ENCODE assay signal across 22 cellular contexts in the genomic region with DNA sequence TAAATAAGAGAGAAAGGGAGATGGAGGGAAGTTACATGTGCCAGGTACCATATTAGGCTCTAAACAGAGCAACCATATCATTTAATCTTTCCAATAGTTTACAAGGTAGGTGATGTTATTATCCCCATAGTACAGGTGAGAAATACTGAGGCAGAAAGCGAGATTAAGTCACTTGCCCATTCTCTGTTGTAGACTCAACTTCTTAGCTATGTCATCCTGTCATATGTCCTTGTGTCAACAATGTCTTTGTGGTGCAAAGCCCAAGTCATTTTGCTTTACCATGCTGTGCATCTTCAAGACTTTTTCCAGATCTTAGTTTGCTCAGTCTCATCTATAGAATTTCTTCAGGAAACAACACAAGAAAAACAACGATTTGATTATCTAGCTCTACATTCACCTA.
DNase-seq lines count a peak whose midpoint lies in the region; ATAC-seq and TF ChIP-seq lines count a peak whose summit lies in the region.
"Had no signal": no experiment of that assay in that cellular context is flagged by ENCODE, and none has a peak within 500 bp of the region (broad histone marks: within the 10 kb centered on the region; RNA-seq: fewer than 3 reads in every experiment).

No MANE protein-coding gene starts in this region.

- no peak overlapping the region for H3K4me3 Mint-ChIP-seq in activated CD4-positive, alpha-beta T cell treated with anti-CD3 and anti-CD28 coated beads for 36 hours
- H3K4me3 Mint-ChIP-seq in activated T-helper 17 cell treated with anti-CD3 and anti-CD28 coated beads, Interleukin-2, amount 50 U/mL, for 72 hours: no peak overlapping the region
- H3K4me3 Mint-ChIP-seq: CD14-positive monocyte; CD4-positive, alpha-beta memory T cell; HFFc6; IgD-negative memory B cell had no signal

- H3K4me1 ChIP-seq in tibial nerve: peaks cover 0 to 24% (median 0%) of the 10 kb centered on the region in 4 donors

- no peak for TF ChIP-seq POLR2A in tibial nerve (IDR thresholded peaks at IDR 0.05)

- H3K36me3 Mint-ChIP-seq in activated CD4-positive, alpha-beta T cell treated with anti-CD3 and anti-CD28 coated beads for 36 hours (ENCODE audit: low read depth): no peaks in the 10 kb centered on the region
- no peaks in the 10 kb centered on the region for H3K36me3 Mint-ChIP-seq in activated T-helper 17 cell treated with anti-CD3 and anti-CD28 coated beads, Interleukin-2, amount 50 U/mL, for 72 hours (ENCODE audit: low read depth)
- H3K36me3 Mint-ChIP-seq: CD14-positive monocyte; CD4-positive, alpha-beta memory T cell had no signal

- TF ChIP-seq EP300 in tibial nerve (IDR thresholded peaks at IDR 0.05): no peak

- no peak for TF ChIP-seq CTCF in tibial nerve (IDR thresholded peaks at IDR 0.05)

- peaks cover 19% of the 10 kb centered on the region for H3K4me1 Mint-ChIP-seq in activated CD4-positive, alpha-beta T cell treated with anti-CD3 and anti-CD28 coated beads for 36 hours
- H3K4me1 Mint-ChIP-seq in activated T-helper 17 cell treated with anti-CD3 and anti-CD28 coated beads, Interleukin-2, amount 50 U/mL, for 72 hours: peaks cover 10% of the 10 kb centered on the region
- H3K4me1 Mint-ChIP-seq: CD14-positive monocyte; CD4-positive, alpha-beta memory T cell had no signal

- CTCF ChIA-PET in activated CD4-positive, alpha-beta T cell treated with anti-CD3 and anti-CD28 coated beads for 36 hours (lab: Charles Lee): interaction anchor here (0.6 to 1.0 kb wide), 2 partner anchors 11 to 233 kb away, joined by 3 read pairs; no protein-coding TSS in a partner anchor

- intact Hi-C loops in activated CD4-positive, alpha-beta T cell treated with anti-CD3 and anti-CD28 coated beads for 36 hours (cut with DNase I, micrococcal nuclease): loop anchor here (10.0 kb wide), 3 partner anchors 201 to 919 kb away; a partner anchor contains a TSS
- intact Hi-C loops in left ventricle myocardium superior (cut with micrococcal nuclease): no loop called here

- no peaks in the 10 kb centered on the region for H3K27me3 ChIP-seq in tibial nerve
- H3K27me3 ChIP-seq: BLaER1 had no signal

- H3K27ac Mint-ChIP-seq in activated CD4-positive, alpha-beta T cell treated with anti-CD3 and anti-CD28 coated beads for 36 hours: no peak overlapping the region
- no peak overlapping the region for H3K27ac Mint-ChIP-seq in activated T-helper 17 cell treated with anti-CD3 and anti-CD28 coated beads, Interleukin-2, amount 50 U/mL, for 72 hours
- H3K27ac Mint-ChIP-seq: CD14-positive monocyte; CD4-positive, alpha-beta memory T cell; HFFc6; IgD-negative memory B cell had no signal

- POLR2A ChIA-PET in activated CD4-positive, alpha-beta T cell treated with anti-CD3 and anti-CD28 coated beads for 36 hours (lab: Charles Lee): interaction anchor here (0.6 kb wide), 1 partner anchor 36 kb away, joined by 4 read pairs; no protein-coding TSS in a partner anchor

- 44 to 46% methylated on average over 2 of the region's 2 CpGs for WGBS in tibial nerve, 2 donors

- no peak overlapping the region for H3K4me3 ChIP-seq in tibial nerve
- H3K4me3 ChIP-seq: A549, BLaER1 had no signal

- peaks cover 40% of the 10 kb centered on the region for H3K27me3 Mint-ChIP-seq in activated CD4-positive, alpha-beta T cell treated with anti-CD3 and anti-CD28 coated beads for 36 hours
- H3K27me3 Mint-ChIP-seq in activated T-helper 17 cell treated with anti-CD3 and anti-CD28 coated beads, Interleukin-2, amount 50 U/mL, for 72 hours: peaks cover 37% of the 10 kb centered on the region

- no peak overlapping the region for H3K27ac ChIP-seq in tibial nerve
- H3K27ac ChIP-seq: 22Rv1, A549, BLaER1 had no signal

- no peaks in the 10 kb centered on the region for H3K36me3 ChIP-seq in tibial nerve
- H3K36me3 ChIP-seq: BLaER1 had no signal

- ATAC-seq in activated CD4-positive, alpha-beta T cell treated with anti-CD3 and anti-CD28 coated beads for 36 hours: peak; percentile 17
- ATAC-seq in HG02610 (IDR thresholded peaks at IDR 0.05; ENCODE audit: unreplicated experiment) (peak; percentile 20), left ventricle myocardium superior (no peak)
- ATAC-seq in activated T-helper 17 cell treated with anti-CD3 and anti-CD28 coated beads, Interleukin-2, amount 50 U/mL, for 72 hours (replicated peaks): peak; percentile 57
- ATAC-seq: A549, HCT116, HepG2 had no signal

- no peak for DNase-seq in activated CD4-positive, alpha-beta T cell treated with anti-CD3 and anti-CD28 coated beads for 36 hours
- DNase-seq in activated CD4-positive, alpha-beta T cell treated with anti-CD3 and anti-CD28 coated beads, Interleukin-2, amount 50 U/mL, for 1 hour: no peak
- DNase-seq in activated naive CD4-positive, alpha-beta T cell (lab: John Stamatoyannopoulos, UW): no peak
- no peak for DNase-seq in left ventricle myocardium superior
- DNase-seq in tibial nerve (ENCODE audit: low spot score in 2 of 2): no peak
- DNase-seq: CD4-positive, alpha-beta memory T cell; DMS153; DMS79; GF-D8; GOT3; H7; HFFc6; KG1 had no signal

- H3K9me3 ChIP-seq in tibial nerve: no peaks in the 10 kb centered on the region
- H3K9me3 ChIP-seq: A549, BLaER1 had no signal

- H3K9me3 Mint-ChIP-seq in activated CD4-positive, alpha-beta T cell treated with anti-CD3 and anti-CD28 coated beads for 36 hours (ENCODE audit: low read depth): no peaks in the 10 kb centered on the region
- no peaks in the 10 kb centered on the region for H3K9me3 Mint-ChIP-seq in activated T-helper 17 cell treated with anti-CD3 and anti-CD28 coated beads, Interleukin-2, amount 50 U/mL, for 72 hours
- H3K9me3 Mint-ChIP-seq: HFFc6 had no signal
